Comparison of ENCODE assay signal across 12 cellular contexts in the genomic region with DNA sequence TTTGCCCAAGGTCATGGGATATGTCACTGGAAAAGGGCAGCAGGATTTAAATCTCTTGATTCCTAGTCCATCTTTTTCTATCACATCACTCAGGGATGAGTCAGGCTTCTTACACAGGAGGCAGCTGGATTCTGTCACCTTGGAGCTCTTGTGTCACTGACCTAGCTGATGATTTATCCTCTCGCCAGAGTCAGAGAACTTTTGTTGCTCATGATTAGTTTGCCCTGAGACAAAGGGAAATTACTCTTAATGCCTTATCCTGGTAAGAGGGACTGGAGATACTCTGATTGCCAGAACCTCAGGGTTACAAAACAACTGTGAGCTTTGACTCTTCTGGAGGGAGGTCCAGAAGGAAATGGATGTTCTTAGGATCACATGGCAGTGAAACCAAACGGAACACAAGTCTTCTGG. TPM values are rescaled to one million over a fixed set of nuclear protein-coding genes. Genes with fewer than 3 reads are reported as not detected.
DNase-seq lines count a peak whose midpoint lies in the region; ATAC-seq and TF ChIP-seq lines count a peak whose summit lies in the region.
"Had no signal": no experiment of that assay in that cellular context is flagged by ENCODE, and none has a peak within 500 bp of the region (broad histone marks: within the 10 kb centered on the region; RNA-seq: fewer than 3 reads in every experiment).

No MANE protein-coding gene starts in this region.

- no peak overlapping the region for H3K4me3 Mint-ChIP-seq in activated T-cell treated with anti-CD3 and anti-CD28 coated beads, Interleukin-2, amount 50 U/mL, for 4 hours
- H3K4me3 Mint-ChIP-seq: IgD-negative memory B cell had no signal

- CTCF ChIA-PET in Panc1 (lab: Charles Lee): no interaction called here

- H3K36me3 ChIP-seq in Panc1 (ENCODE audit: control insufficient read depth, insufficient read depth, low read length) (no peaks in the 10 kb centered on the region), osteoblast (ENCODE audit: insufficient read depth, low read length) (peaks cover 6% of the 10 kb centered on the region)

- no peaks in the 10 kb centered on the region for H3K9me3 ChIP-seq in Panc1 (ENCODE audit: control insufficient read depth, insufficient read depth, low read depth, low read length)
- no peaks in the 10 kb centered on the region for H3K9me3 ChIP-seq in osteoblast (ENCODE audit: low read depth, low read length)
- H3K9me3 ChIP-seq: lower lobe of right lung had no signal

- H3K4me3 ChIP-seq in Panc1 (ENCODE audit: low read depth in 2 of 2, low read length in 2 of 2) (no peak overlapping the region), fibroblast of mammary gland (ENCODE audit: control insufficient read depth, low read depth, low read length) (no peak overlapping the region), osteoblast (ENCODE audit: insufficient read depth, low read length) (no peak overlapping the region)
- H3K4me3 ChIP-seq: lower lobe of right lung had no signal

- no TSS peak for BruUV-seq in Panc1 (replicated peaks; lab: Mats Ljungman, UMichigan)

- peaks cover 20% of the 10 kb centered on the region for H3K36me3 Mint-ChIP-seq in activated T-cell treated with anti-CD3 and anti-CD28 coated beads, Interleukin-2, amount 50 U/mL, for 4 hours (ENCODE audit: insufficient read depth)

- ATAC-seq in Panc1 (peak; percentile 32; the same call in 1 of the 2 replicates), HG02870 (IDR thresholded peaks at IDR 0.05; ENCODE audit: unreplicated experiment) (no peak)
- ATAC-seq in activated T-cell treated with anti-CD3 and anti-CD28 coated beads, Interleukin-2, amount 50 U/mL, for 4 hours: no peak

- no peak overlapping the region for H2AFZ ChIP-seq in osteoblast (ENCODE audit: low read length)

- POLR2A ChIA-PET in Panc1 (lab: Charles Lee): no interaction called here

- H3K4me1 Mint-ChIP-seq in activated T-cell treated with anti-CD3 and anti-CD28 coated beads, Interleukin-2, amount 50 U/mL, for 4 hours (ENCODE audit: low read depth): no peaks in the 10 kb centered on the region
- H3K4me1 Mint-ChIP-seq: IgD-negative memory B cell had no signal

- intact Hi-C loops in Panc1 (cut with micrococcal nuclease; ENCODE audit: unreplicated experiment): no loop called here

- no peak overlapping the region for H3K27ac ChIP-seq in Panc1 (ENCODE audit: low read length)
- peak overlapping the region; percentile 68 for H3K27ac ChIP-seq in osteoblast (ENCODE audit: low read depth, low read length)
- H3K27ac ChIP-seq: lower lobe of right lung had no signal

- peak overlapping the region; percentile 60 for H3K4me2 ChIP-seq in osteoblast (ENCODE audit: insufficient read depth, low read length)

- H3K27me3 ChIP-seq in Panc1 (ENCODE audit: control insufficient read depth, insufficient read depth, low read length): no peaks in the 10 kb centered on the region
- no peaks in the 10 kb centered on the region for H3K27me3 ChIP-seq in osteoblast (ENCODE audit: insufficient read depth, low read length)

- H3K27me3 Mint-ChIP-seq in activated T-cell treated with anti-CD3 and anti-CD28 coated beads, Interleukin-2, amount 50 U/mL, for 4 hours (ENCODE audit: low read depth): no peaks in the 10 kb centered on the region
- H3K27me3 Mint-ChIP-seq: IgD-negative memory B cell had no signal

- H3K9me3 Mint-ChIP-seq in activated T-cell treated with anti-CD3 and anti-CD28 coated beads, Interleukin-2, amount 50 U/mL, for 4 hours: no peaks in the 10 kb centered on the region
- H3K9me3 Mint-ChIP-seq: IgD-negative memory B cell had no signal

- H3K4me1 ChIP-seq in Panc1 (ENCODE audit: control insufficient read depth, insufficient read depth, low read length) (peaks cover 6% of the 10 kb centered on the region), osteoblast (ENCODE audit: insufficient read depth, low read length) (peaks cover 20% of the 10 kb centered on the region)

- TF ChIP-seq CTCF in Panc1 (IDR thresholded peaks at IDR 0.05): no peak
- TF ChIP-seq CTCF in fibroblast of mammary gland (conservative IDR thresholded peaks at IDR 0.05; ENCODE audit: control insufficient read depth, insufficient read depth, low read depth, low read length): no peak
- no peak for TF ChIP-seq CTCF in osteoblast (IDR thresholded peaks at IDR 0.05; ENCODE audit: extremely low read depth, low read depth, low read length)
- no peak for TF ChIP-seq CTCF in GM13977 (IDR thresholded peaks at IDR 0.05; ENCODE audit: extremely low read depth, insufficient read depth, missing control alignments)

- no peaks in the 10 kb centered on the region for H3K79me2 ChIP-seq in osteoblast (ENCODE audit: insufficient read depth, low read length)

- DNase-seq in Caki2 (ENCODE audit: low read depth): peak; percentile 77
- DNase-seq in Panc1 (ENCODE audit: low read depth, low spot score): peak; percentile 80
- peak; percentile 98 for DNase-seq in fibroblast of mammary gland (ENCODE audit: low read depth)
- peak; percentile 87 for DNase-seq in osteoblast (ENCODE audit: insufficient read length, low spot score, missing footprints)
- DNase-seq in GM13977 (ENCODE audit: low spot score): no peak
- no peak for DNase-seq in activated T-cell treated with anti-CD3 and anti-CD28 coated beads, Interleukin-2, amount 50 U/mL, for 4 hours
- DNase-seq in NCI-H187 treated with DMSO at 0.1 percent for 48 hours (lab: John Stamatoyannopoulos, UW): no peak
- DNase-seq: amygdala, GF-D8, lower lobe of right lung had no signal

- in situ Hi-C loops in Caki2 (cut with HindIII; ENCODE audit: low pct_unique_long_range_greater_than_20kb, low sequenced_read_pairs): no loop called here
- in situ Hi-C loops in Panc1 (cut with HindIII; ENCODE audit: low pct_unique_long_range_greater_than_20kb, low sequenced_read_pairs): no loop called here
- in situ Hi-C loops in GM13977 (cut with MboI; ENCODE audit: low pct_unique_long_range_greater_than_20kb, low sequenced_read_pairs, unreplicated experiment): no loop called here

- peaks cover 5% of the 10 kb centered on the region for H4K20me1 ChIP-seq in osteoblast (ENCODE audit: insufficient read depth, low read length)

RNA-seq across cellular contexts. Expression of gene COA4, which starts 10.1 kb away (rescaled TPM):
- total RNA-seq in Caki2 (2014; rRNA removed; shearing (Covaris generic); ENCODE audit: low replicate concordance): 60.5 and 92.4 TPM in 2 replicates
- total RNA-seq in Panc1 (2021; ENCODE audit: unreplicated experiment): 155 TPM
- 196 TPM for polyA plus RNA-seq in Panc1 (2012; ENCODE audit: insufficient read length)
- 42.7 and 45.2 TPM in 2 replicates for total RNA-seq in osteoblast
- 100 to 1,000 TPM; 124 to 137 (median 128) TPM for total RNA-seq in activated T-cell treated with anti-CD3 and anti-CD28 coated beads, Interleukin-2, amount 50 U/mL, for 4 hours

RNA-seq across cellular contexts. Expression of gene PAAF1, which starts 10.2 kb away (rescaled TPM):
- total RNA-seq in Caki2 (2014; rRNA removed; shearing (Covaris generic); ENCODE audit: low replicate concordance): 13.2 and 16.2 TPM in 2 replicates
- 22.1 TPM for total RNA-seq in Panc1 (2021; ENCODE audit: unreplicated experiment)
- 20.0 TPM for polyA plus RNA-seq in Panc1 (2012; ENCODE audit: insufficient read length)
- total RNA-seq in osteoblast: 5.4 and 9.1 TPM in 2 replicates
- 10 to 100 TPM; 21.6 to 28.4 (median 22.0) TPM for total RNA-seq in activated T-cell treated with anti-CD3 and anti-CD28 coated beads, Interleukin-2, amount 50 U/mL, for 4 hours

Comparison
In these comparisons a context has a peak if more than half of its experiments do, and no peak if none do; other contexts are left out.
1. DNase-seq: peak in Caki2 (single experiment), Panc1 (single experiment), fibroblast of mammary gland (single experiment) and osteoblast (single experiment); none in GM13977 (single experiment), activated T-cell treated with anti-CD3 and anti-CD28 coated beads, Interleukin-2, amount 50 U/mL, for 4 hours (single experiment) and NCI-H187 treated with DMSO at 0.1 percent for 48 hours (single experiment).